Comparison of ENCODE assay signal across 1 cellular context in genomic region chr17:63425478-63425877, GRCh38.
A peak's percentile ranks its signal among the peaks of the same experiment; 100 is the strongest.
TF ChIP-seq lines count a peak whose summit lies in the region.

No MANE protein-coding gene starts in this region.

TF ChIP-seq in HepG2, 621 proteins besides CTCF, POLR2A, EP300 and RAD21 (continued from another document and continues in another):
- TF ChIP-seq PRDM10 (CRISPR knock-in tag; IDR thresholded peaks at IDR 0.05; ENCODE audit: low read depth): no peak
- 0 out of 2 replicates have a peak, but pooled peaks have one; percentile 36 for TF ChIP-seq HOMEZ (CRISPR knock-in tag; IDR thresholded peaks at IDR 0.05; ENCODE audit: low read depth)
- no peak for TF ChIP-seq POLR2AphosphoS2 (IDR thresholded peaks at IDR 0.05; ENCODE audit: low read depth, low read length)
- TF ChIP-seq NFATC3 (CRISPR knock-in tag; IDR thresholded peaks at IDR 0.05): 0 out of 2 replicates have a peak, but pooled peaks have one; percentile 49
- TF ChIP-seq HDAC6 (IDR thresholded peaks at IDR 0.05; ENCODE audit: low read depth, low read length): no peak
- TF ChIP-seq ZSCAN22 (CRISPR knock-in tag; IDR thresholded peaks at IDR 0.05): no peak
- no peak for TF ChIP-seq LRRFIP1 (CRISPR knock-in tag; conservative IDR thresholded peaks at IDR 0.05)
- no peak for TF ChIP-seq ZBTB3 (CRISPR knock-in tag; IDR thresholded peaks at IDR 0.05; ENCODE audit: borderline replicate concordance, low read depth)
- TF ChIP-seq HIVEP1 (CRISPR knock-in tag; IDR thresholded peaks at IDR 0.05): no peak
- no peak for TF ChIP-seq CREB1 (IDR thresholded peaks at IDR 0.05)
- TF ChIP-seq CREB1 (CRISPR knock-in tag; IDR thresholded peaks at IDR 0.05): no peak
- TF ChIP-seq CHD4 (IDR thresholded peaks at IDR 0.05; ENCODE audit: borderline replicate concordance, low read length): no peak
- TF ChIP-seq IKZF4 (CRISPR knock-in tag; IDR thresholded peaks at IDR 0.05; ENCODE audit: borderline replicate concordance, low read depth, not compliant biosample characterization): peak; percentile 34
- TF ChIP-seq HBP1 (CRISPR knock-in tag; IDR thresholded peaks at IDR 0.05; ENCODE audit: low read depth): no peak
- TF ChIP-seq ZGPAT (CRISPR knock-in tag; IDR thresholded peaks at IDR 0.05): no peak
- no peak for TF ChIP-seq ZNF770 (CRISPR knock-in tag; IDR thresholded peaks at IDR 0.05)
- no peak for TF ChIP-seq ATF5 (CRISPR knock-in tag; IDR thresholded peaks at IDR 0.05; ENCODE audit: low read depth)
- TF ChIP-seq BRCA1 (CRISPR knock-in tag; IDR thresholded peaks at IDR 0.05): no peak
- no peak for TF ChIP-seq ZNF337 (CRISPR knock-in tag; IDR thresholded peaks at IDR 0.05; ENCODE audit: borderline replicate concordance, low read depth)
- peak; percentile 70; the same call in 1 of the 2 replicates for TF ChIP-seq ZNF580 (CRISPR knock-in tag; IDR thresholded peaks at IDR 0.05; ENCODE audit: borderline replicate concordance, low read depth)
- peak; percentile 23; the same call in 1 of the 2 replicates for TF ChIP-seq ELF3 (CRISPR knock-in tag; IDR thresholded peaks at IDR 0.05)
- no peak for TF ChIP-seq ATF1 (CRISPR knock-in tag; IDR thresholded peaks at IDR 0.05)
- no peak for TF ChIP-seq ZNF816 (CRISPR knock-in tag; IDR thresholded peaks at IDR 0.05; ENCODE audit: borderline replicate concordance)
- TF ChIP-seq YEATS2 (CRISPR knock-in tag; IDR thresholded peaks at IDR 0.05; ENCODE audit: borderline replicate concordance): 0 out of 2 replicates have a peak, but pooled peaks have one; percentile 4
- TF ChIP-seq ZNF124 (CRISPR knock-in tag; IDR thresholded peaks at IDR 0.05): no peak
- no peak for TF ChIP-seq DNMT3B (CRISPR knock-in tag; conservative IDR thresholded peaks at IDR 0.05)
- no peak for TF ChIP-seq SP2 (CRISPR knock-in tag; IDR thresholded peaks at IDR 0.05)
- no peak for TF ChIP-seq IRF1 (CRISPR knock-in tag; IDR thresholded peaks at IDR 0.05; ENCODE audit: low read depth)
- TF ChIP-seq STAG1 (CRISPR knock-in tag; IDR thresholded peaks at IDR 0.05): peak; percentile 100
- TF ChIP-seq MNT (IDR thresholded peaks at IDR 0.05): no peak
- TF ChIP-seq ZBTB33 (CRISPR knock-in tag; IDR thresholded peaks at IDR 0.05): peak; percentile 42; the same call in 1 of the 2 replicates
- no peak for TF ChIP-seq MYC (CRISPR knock-in tag; IDR thresholded peaks at IDR 0.05; ENCODE audit: borderline replicate concordance)
- TF ChIP-seq SSRP1 (CRISPR knock-in tag; IDR thresholded peaks at IDR 0.05): no peak
- 0 out of 2 replicates have a peak, but pooled peaks have one; percentile 33 for TF ChIP-seq THAP11 (CRISPR knock-in tag; IDR thresholded peaks at IDR 0.05)
- TF ChIP-seq NFIB (CRISPR knock-in tag; IDR thresholded peaks at IDR 0.05; ENCODE audit: borderline replicate concordance): no peak
